Comparison of ENCODE assay signal across 30 cellular contexts in the genomic region with DNA sequence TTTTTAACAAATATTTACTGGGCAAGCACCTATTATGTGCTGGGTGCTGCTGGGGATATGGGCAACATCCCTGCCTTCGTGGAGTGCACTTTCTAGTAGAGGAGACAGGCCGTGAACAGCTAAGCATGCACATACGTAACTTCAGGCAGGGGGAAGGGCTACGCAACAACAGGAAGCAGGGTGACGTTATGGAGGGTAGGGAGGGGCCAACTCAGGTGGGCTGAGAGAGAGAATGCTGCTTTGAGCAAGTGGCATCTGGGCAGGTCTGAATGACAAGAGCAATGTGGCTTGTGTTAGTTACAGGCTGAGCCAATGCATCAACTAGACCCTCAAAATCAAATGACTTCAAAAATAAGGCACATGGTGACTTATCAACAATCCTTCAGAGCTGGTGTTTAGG.
"Had no signal": no experiment of that assay in that cellular context is flagged by ENCODE, and none has a peak within 500 bp of the region (broad histone marks: within the 10 kb centered on the region; RNA-seq: fewer than 3 reads in every experiment).

No MANE protein-coding gene starts in this region.

- H3K36me3 ChIP-seq: brain microvascular endothelial cell, cardiac muscle cell, SJCRH30 had no signal

- H3K27me3 ChIP-seq: brain microvascular endothelial cell, cardiac muscle cell, SJCRH30 had no signal

- H3K4me3 ChIP-seq: cardiac muscle cell, SJCRH30, SK-N-MC had no signal

- DNase-seq: activated CD4-positive, alpha-beta memory T cell treated with anti-CD3 and anti-CD28 coated beads for 36 hours; activated CD4-positive, alpha-beta T cell treated with anti-CD3 and anti-CD28 coated beads for 36 hours; activated CD4-positive, alpha-beta T cell treated with anti-CD3 and anti-CD28 coated beads, Interleukin-2, amount 10 ng/mL, durations not matched to agents 7 days and 5 days; activated naive CD4-positive, alpha-beta T cell; activated naive CD4-positive, alpha-beta T cell treated with anti-CD3 and anti-CD28 coated beads, Interleukin-2, amount 50 U/mL, for 16 hours; activated naive CD8-positive, alpha-beta T cell treated with anti-CD3 and anti-CD28 coated beads for 36 hours; activated T-cell treated with anti-CD3 and anti-CD28 coated beads, Interleukin-2, amount 50 U/mL, for 1 hour; activated T-cell treated with anti-CD3 and anti-CD28 coated beads, Interleukin-2, amount 50 U/mL, for 72 hours; amniotic stem cell; aorta; brain microvascular endothelial cell; IMR-90; NCI-H1048; NCI-H1105 treated with DMSO at 0.1 percent for 48 hours; NCI-H1436; NCI-H1694; NCI-H1930; NCI-H2081 treated with DMSO at 0.1 percent for 48 hours; NCI-H345; NCI-H524 treated with DMSO at 0.1 percent for 48 hours; SHP77; T1000 had no signal

- FAIRE-seq: TTC549 had no signal

- H3K9ac ChIP-seq: KMS-11 had no signal

- H3K4me2 ChIP-seq: KMS-11 had no signal

- ATAC-seq: activated CD4-positive, alpha-beta T cell treated with anti-CD3 and anti-CD28 coated beads for 36 hours; activated CD4-positive, CD25-positive, alpha-beta regulatory T cell treated with anti-CD3 and anti-CD28 coated beads, Interleukin-2, amount 50 U/mL, for 24 hours; activated T-cell treated with anti-CD3 and anti-CD28 coated beads, Interleukin-2, amount 50 U/mL, for 72 hours; activated T-helper 17 cell treated with anti-CD3 and anti-CD28 coated beads, Interleukin-2, amount 50 U/mL, for 72 hours; Panc1 had no signal

- H3K27ac ChIP-seq: brain microvascular endothelial cell, cardiac muscle cell, KMS-11, SK-N-MC had no signal
